Comparison of ENCODE assay signal across 1 cellular context in genomic region chr21:38771536-38771935, GRCh38.
TF ChIP-seq lines count a peak whose summit lies in the region.

No MANE protein-coding gene starts in this region.

TF ChIP-seq in SK-N-SH treated with all-trans-retinoic acid at 6 μM for 48 hours, 23 proteins besides CTCF, POLR2A, EP300 and RAD21 (continued from another document):
- TF ChIP-seq POU6F1 (CRISPR knock-in tag; IDR thresholded peaks at IDR 0.05; ENCODE audit: borderline replicate concordance, low read depth), result no peak
- TF ChIP-seq ZNF565 (CRISPR knock-in tag; conservative IDR thresholded peaks at IDR 0.05; ENCODE audit: low read depth), result no peak
